ENCODE assay signal across 21 cellular contexts in the genomic region with DNA sequence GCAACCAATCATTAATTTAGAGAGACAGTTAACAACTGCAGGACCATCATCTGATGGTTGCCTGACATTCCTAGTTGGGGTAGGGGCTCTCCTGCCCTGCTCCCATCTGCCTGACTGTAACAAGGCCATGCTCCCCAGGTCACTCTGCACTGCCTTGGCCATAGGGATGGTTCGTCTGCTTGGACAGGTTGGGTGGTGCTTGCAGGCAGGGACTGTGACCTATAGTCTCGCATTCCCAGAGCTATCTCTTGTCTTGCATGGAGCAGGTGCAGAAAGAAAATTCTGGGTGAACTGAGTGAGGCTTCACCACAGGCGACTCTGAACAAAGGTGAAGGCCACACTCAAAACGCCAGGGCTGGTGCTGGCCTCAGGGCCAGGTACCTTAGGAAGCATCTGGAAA.
DNase-seq lines count a peak whose midpoint lies in the region; ATAC-seq and TF ChIP-seq lines count a peak whose summit lies in the region.
"Had no signal": no experiment of that assay in that cellular context is flagged by ENCODE, and none has a peak within 500 bp of the region (broad histone marks: within the 10 kb centered on the region; RNA-seq: fewer than 3 reads in every experiment).

No MANE protein-coding gene starts in this region.

- no peaks in the 10 kb centered on the region for H3K9me3 Mint-ChIP-seq in CD8-positive, alpha-beta T cell
- no peaks in the 10 kb centered on the region for H3K9me3 Mint-ChIP-seq in stimulated activated effector memory CD8-positive, alpha-beta T cell treated with anti-CD3 and anti-CD28 coated beads, Interleukin-12 subunit alpha, Interleukin-12 subunit beta, amount 100 ng/mL, for 72 hours
- H3K9me3 Mint-ChIP-seq: CD4-positive, CD25-positive, alpha-beta regulatory T cell had no signal

- POLR2A ChIA-PET in CD8-positive, alpha-beta T cell (lab: Charles Lee): no interaction called here

- DNase-seq in CD8-positive, alpha-beta T cell: no peak
- DNase-seq in islet precursor cell: peak; percentile 46
- DNase-seq in stimulated activated effector memory CD8-positive, alpha-beta T cell treated with anti-CD3 and anti-CD28 coated beads, Interleukin-12 subunit alpha, Interleukin-12 subunit beta, amount 100 ng/mL, for 72 hours (ENCODE audit: low spot score in 2 of 2): no peak
- no peak for DNase-seq in neuronal stem cell (ENCODE audit: low spot score)
- DNase-seq in kidney tubule cell (ENCODE audit: low spot score): no peak
- DNase-seq: BE2C; Caco-2; CD4-positive, CD25-positive, alpha-beta regulatory T cell; DND-41; GOT3; HCEC 1CT; NCI-H1105; NCI-H146; NCI-H2029; NCI-H524 treated with DMSO at 0.1 percent for 48 hours; NCI-H82 had no signal

- ATAC-seq in CD8-positive, alpha-beta T cell: no peak
- ATAC-seq in stimulated activated effector memory CD8-positive, alpha-beta T cell treated with anti-CD3 and anti-CD28 coated beads, Interleukin-12 subunit alpha, Interleukin-12 subunit beta, amount 100 ng/mL, for 72 hours: no peak
- no peak for ATAC-seq in GM18868 (IDR thresholded peaks at IDR 0.05; ENCODE audit: unreplicated experiment)
- ATAC-seq: SK-N-SH treated with all-trans-retinoic acid at 6 μM for 48 hours had no signal

- no peak overlapping the region for H3K4me3 Mint-ChIP-seq in CD8-positive, alpha-beta T cell
- no peak overlapping the region for H3K4me3 Mint-ChIP-seq in stimulated activated effector memory CD8-positive, alpha-beta T cell treated with anti-CD3 and anti-CD28 coated beads, Interleukin-12 subunit alpha, Interleukin-12 subunit beta, amount 100 ng/mL, for 72 hours

- no peak overlapping the region for H3K23ac ChIP-seq in neuronal stem cell (ENCODE audit: low read depth, low read length, poor library complexity)

- no peaks in the 10 kb centered on the region for H3K27me3 Mint-ChIP-seq in CD8-positive, alpha-beta T cell (ENCODE audit: low read depth)
- H3K27me3 Mint-ChIP-seq: CD4-positive, CD25-positive, alpha-beta regulatory T cell had no signal

- peaks cover 21% of the 10 kb centered on the region for H3K4me1 Mint-ChIP-seq in CD8-positive, alpha-beta T cell (ENCODE audit: low read depth)
- peaks cover 26% of the 10 kb centered on the region for H3K4me1 Mint-ChIP-seq in stimulated activated effector memory CD8-positive, alpha-beta T cell treated with anti-CD3 and anti-CD28 coated beads, Interleukin-12 subunit alpha, Interleukin-12 subunit beta, amount 100 ng/mL, for 72 hours

- H3K4ac ChIP-seq in neuronal stem cell (ENCODE audit: low read length): no peak overlapping the region

- H3K36me3 Mint-ChIP-seq in CD8-positive, alpha-beta T cell: peaks cover 44% of the 10 kb centered on the region
- H3K36me3 Mint-ChIP-seq in stimulated activated effector memory CD8-positive, alpha-beta T cell treated with anti-CD3 and anti-CD28 coated beads, Interleukin-12 subunit alpha, Interleukin-12 subunit beta, amount 100 ng/mL, for 72 hours: peaks cover 78% of the 10 kb centered on the region

- H4K91ac ChIP-seq in neuronal stem cell (ENCODE audit: low read depth, low read length, poor library complexity): no peak overlapping the region

- H3K9ac ChIP-seq in BLaER1 (no peak overlapping the region), neuronal stem cell (ENCODE audit: low read depth, low read length, poor library complexity) (no peak overlapping the region)
- H3K9ac ChIP-seq: KMS-11 had no signal

- H2BK5ac ChIP-seq in neuronal stem cell (ENCODE audit: low read length): no peak overlapping the region

- no peak overlapping the region for H2BK12ac ChIP-seq in neuronal stem cell (ENCODE audit: low read length)

- H3K9me3 ChIP-seq in BLaER1 (no peaks in the 10 kb centered on the region), neuronal stem cell (replicated peaks in 1 of 2; ENCODE audit: control insufficient read depth in 2 of 2, insufficient read depth in 1 of 2, low read depth in 1 of 2, low read length in 2 of 2) (peaks cover 3% of the 10 kb centered on the region in 2 donors)
- no peaks in the 10 kb centered on the region for H3K9me3 ChIP-seq in CD8-positive, alpha-beta T cell (ENCODE audit: low read length)
- H3K9me3 ChIP-seq: BE2C, Caco-2, Peyer's patch had no signal

- peak overlapping the region; percentile 86 for H3K4me2 ChIP-seq in BLaER1
- no peak overlapping the region for H3K4me2 ChIP-seq in neuronal stem cell (ENCODE audit: insufficient read depth, low read length, poor library complexity, severe bottlenecking)
- H3K4me2 ChIP-seq: KMS-11 had no signal

- no peak overlapping the region for H2AK5ac ChIP-seq in neuronal stem cell (ENCODE audit: low read depth, low read length)

- H3K14ac ChIP-seq in neuronal stem cell (ENCODE audit: low read length): no peak overlapping the region

- H3K27ac ChIP-seq in BLaER1 (no peak overlapping the region; the same call in 1 of the 2 replicates), neuronal stem cell (replicated peaks; ENCODE audit: low read length) (no peak overlapping the region)
- no peak overlapping the region for H3K27ac ChIP-seq in CD8-positive, alpha-beta T cell (ENCODE audit: low read depth, low read length)
- H3K27ac ChIP-seq: KMS-11, Peyer's patch had no signal

- H3K27me3 ChIP-seq in BLaER1: peaks cover 16% of the 10 kb centered on the region
- no peaks in the 10 kb centered on the region for H3K27me3 ChIP-seq in CD8-positive, alpha-beta T cell (ENCODE audit: insufficient read depth, low read length)
- peaks cover 0 to 11% (median 4%) of the 10 kb centered on the region in 3 experiments for H3K27me3 ChIP-seq in neuronal stem cell (ENCODE audit: control insufficient read depth in 3 of 3, insufficient read depth in 3 of 3, low read depth in 1 of 3, low read length in 3 of 3)
- H3K27me3 ChIP-seq: BE2C, Peyer's patch had no signal

- no peak for TF ChIP-seq CTCF in CD8-positive, alpha-beta T cell (IDR thresholded peaks at IDR 0.05)

- no peak overlapping the region for H2AFZ ChIP-seq in neuronal stem cell (ENCODE audit: low read length)

- no CpG with 5 or more reads among the region's 4 CpGs for WGBS in neuronal stem cell (ENCODE audit: extremely low coverage in 2 of 2, insufficient read length in 2 of 2, insufficient replicate concordance in 1 of 2), 2 donors

- no peak overlapping the region for H3K18ac ChIP-seq in neuronal stem cell (ENCODE audit: low read length)

- CTCF ChIA-PET in CD8-positive, alpha-beta T cell (lab: Charles Lee): no interaction called here

- no peak overlapping the region for H2BK15ac ChIP-seq in neuronal stem cell (ENCODE audit: low read length)

- H4K20me1 ChIP-seq in BLaER1: no peaks in the 10 kb centered on the region

- H3K4me3 ChIP-seq in BLaER1 (no peak overlapping the region), neuronal stem cell (ENCODE audit: low read length in 2 of 2) (no peak overlapping the region)
- no peak overlapping the region for H3K4me3 ChIP-seq in CD8-positive, alpha-beta T cell (ENCODE audit: low read depth, low read length)
- H3K4me3 ChIP-seq: Peyer's patch had no signal

- H2BK120ac ChIP-seq in neuronal stem cell (ENCODE audit: low read depth, low read length): no peak overlapping the region

- peaks cover 95% of the 10 kb centered on the region for H3K4me1 ChIP-seq in BLaER1
- H3K4me1 ChIP-seq in CD8-positive, alpha-beta T cell (ENCODE audit: insufficient read depth, low read length): peaks cover 7% of the 10 kb centered on the region
- H3K4me1 ChIP-seq in neuronal stem cell (ENCODE audit: control insufficient read depth in 2 of 2, insufficient read depth in 1 of 2, low read depth in 1 of 2, low read length in 2 of 2): peaks cover 3% of the 10 kb centered on the region in 2 donors
- H3K4me1 ChIP-seq: BE2C had no signal

- no peaks in the 10 kb centered on the region for H3K79me1 ChIP-seq in neuronal stem cell (ENCODE audit: low read depth, low read length)

- H4K8ac ChIP-seq in neuronal stem cell (ENCODE audit: low read depth, low read length): no peak overlapping the region

- H3K36me3 ChIP-seq in BLaER1 (peaks cover 23% of the 10 kb centered on the region), neuronal stem cell (replicated peaks in 1 of 2; ENCODE audit: control insufficient read depth in 2 of 2, insufficient read depth in 2 of 2, low read length in 2 of 2) (peaks cover 29 to 34% of the 10 kb centered on the region in 2 donors)
- H3K36me3 ChIP-seq in CD8-positive, alpha-beta T cell (ENCODE audit: insufficient read depth, low read length): peaks cover 7% of the 10 kb centered on the region
- H3K36me3 ChIP-seq: BE2C had no signal

- H3K27ac Mint-ChIP-seq in CD8-positive, alpha-beta T cell: peak overlapping the region; percentile 37
- peak overlapping the region; percentile 32 for H3K27ac Mint-ChIP-seq in stimulated activated effector memory CD8-positive, alpha-beta T cell treated with anti-CD3 and anti-CD28 coated beads, Interleukin-12 subunit alpha, Interleukin-12 subunit beta, amount 100 ng/mL, for 72 hours

- intact Hi-C loops in CD8-positive, alpha-beta T cell (cut with DNase I, micrococcal nuclease): no loop called here
